In genomic region chr22:50541667-50542026, GRCh38 we compare ENCODE assay signal across 12 cellular contexts. TPM values are rescaled to one million over a fixed set of nuclear protein-coding genes. Genes with fewer than 3 reads are reported as not detected.
DNase-seq lines count a peak whose midpoint lies in the region; ATAC-seq and TF ChIP-seq lines count a peak whose summit lies in the region.
"Not testable (repeated sequence)": the region's sequence is repeated elsewhere in the genome, so short reads cannot be mapped to it uniquely, and the experiment has no call there.
"Had no signal": no experiment of that assay in that cellular context is flagged by ENCODE, and none has a peak within 500 bp of the region (broad histone marks: within the 10 kb centered on the region; RNA-seq: fewer than 3 reads in every experiment).

No MANE protein-coding gene starts in this region.

- H3K9me3 ChIP-seq in CD4-positive, alpha-beta T cell (ENCODE audit: control insufficient read depth, low read length); GM23248 (ENCODE audit: low read depth): not testable (repeated sequence)

- H3F3A ChIP-seq in GM23248 (ENCODE audit: insufficient read depth): peaks cover 42% of the 10 kb centered on the region

- H3K36me3 Mint-ChIP-seq in CD4-positive, alpha-beta T cell (ENCODE audit: low read depth); MCF 10A (ENCODE audit: insufficient read depth, unreplicated experiment); naive B cell: not testable (repeated sequence)

- H3K9me2 ChIP-seq in GM23248 (ENCODE audit: insufficient read depth): not testable (repeated sequence)

- not testable (repeated sequence) for H3K4me3 ChIP-seq in GM23248

- H3K9ac ChIP-seq in GM23248: peak overlapping the region; percentile 72

- not testable (repeated sequence) for H2AFZ ChIP-seq in GM23248

- H3K4me1 ChIP-seq in GM23248 (ENCODE audit: insufficient read depth) (peaks cover 42% of the 10 kb centered on the region), foreskin keratinocyte (peaks cover 28% of the 10 kb centered on the region)

- BruUV-seq in MCF 10A (replicated peaks; lab: Mats Ljungman, UMichigan): not testable (repeated sequence)

- not testable (repeated sequence) for H3K36me3 ChIP-seq in GM23248 (ENCODE audit: low read depth)

- intact Hi-C loops in CD4-positive, alpha-beta T cell (cut with DNase I, micrococcal nuclease): not testable (repeated sequence)
- intact Hi-C loops in MCF 10A (cut with micrococcal nuclease): loop anchor here (1.0 kb wide), 1 partner anchor 9 kb away; no protein-coding TSS in a partner anchor

- not testable (repeated sequence) for TF ChIP-seq CTCF in CD4-positive, alpha-beta T cell (IDR thresholded peaks at IDR 0.05); MCF 10A (IDR thresholded peaks at IDR 0.05; ENCODE audit: unreplicated experiment); foreskin keratinocyte (conservative IDR thresholded peaks at IDR 0.05)

- not testable (repeated sequence) for H3K27ac ChIP-seq in CD4-positive, alpha-beta T cell (ENCODE audit: low read depth, low read length)
- H3K27ac ChIP-seq in GM23248 (peak overlapping the region; percentile 99), foreskin keratinocyte (peak overlapping the region; percentile 100)

- not testable (repeated sequence) for H3K4me3 Mint-ChIP-seq in CD4-positive, alpha-beta T cell
- H3K4me3 Mint-ChIP-seq in MCF 10A (ENCODE audit: unreplicated experiment) (peak overlapping the region; percentile 31), naive B cell (peak overlapping the region in 3 of 8 donors; percentile 30 to 53 (median 49))

- POLR2A ChIA-PET in CD4-positive, alpha-beta T cell (lab: Charles Lee): interaction anchor here (1.0 to 10.0 kb wide), 5 partner anchors 10 to 86 kb away, joined by 3 to 258 read pairs (median 5); partner anchors contain the start of genes ARSA, LMF2, NCAPH2 and SCO2
- POLR2A ChIA-PET in MCF 10A (lab: Yijun Ruan, JAX): interaction anchor here (0.6 to 9.2 kb wide), 9 partner anchors 10 to 80 kb away, joined by 3 to 170 read pairs (median 33); partner anchors contain the start of genes CHKB, LMF2, NCAPH2 and SCO2

- in situ Hi-C loops in GM23248 (cut with MboI): not testable (repeated sequence)

- ATAC-seq in CD4-positive, alpha-beta T cell (ENCODE audit: poor library complexity); naive B cell (ENCODE audit: low read depth in 2 of 2): not testable (repeated sequence)
- ATAC-seq in foreskin keratinocyte: peak; percentile 69

- H3K79me2 ChIP-seq in GM23248 (ENCODE audit: insufficient read depth): not testable (repeated sequence)

- H4K20me1 ChIP-seq in GM23248 (ENCODE audit: insufficient read depth): not testable (repeated sequence)

- CTCF ChIA-PET in CD4-positive, alpha-beta T cell (lab: Charles Lee): interaction anchor here (1.4 to 3.2 kb wide), 3 partner anchors 15 to 21 kb away, joined by 4 to 66 read pairs (median 8); partner anchors contain the start of genes SCO2 and SYCE3
- CTCF ChIA-PET in MCF 10A (lab: Yijun Ruan, JAX): interaction anchor here (1.3 to 1.5 kb wide), 4 partner anchors 10 to 21 kb away, joined by 3 to 10 read pairs (median 4); partner anchors contain the start of genes SCO2 and SYCE3

- H3K27ac Mint-ChIP-seq in CD4-positive, alpha-beta T cell: peak overlapping the region; percentile 99
- H3K27ac Mint-ChIP-seq in MCF 10A (ENCODE audit: low read depth, unreplicated experiment): peak overlapping the region; percentile 97
- H3K27ac Mint-ChIP-seq in naive B cell: peak overlapping the region in 5 of 6 donors; percentile 96 to 100 (median 99)

- WGBS in GM23248 (ENCODE audit: low coverage in 1 of 2, low lambda C conversion rate in 2 of 2, missing lambda C conversion rate in 2 of 2), 2 experiments: 3% methylated on average over 5 of the region's 5 CpGs

- H3K27me3 Mint-ChIP-seq in CD4-positive, alpha-beta T cell; MCF 10A (ENCODE audit: insufficient read depth, unreplicated experiment); naive B cell: not testable (repeated sequence)

- DNase-seq in CD4-positive, alpha-beta T cell; naive B cell: not testable (repeated sequence)
- DNase-seq in GM23248: peak; percentile 96
- DNase-seq in NOMO-1 treated with dmso at 0.1 percent for 144 hours (lab: John Stamatoyannopoulos, UW; ENCODE audit: unreplicated experiment): peak; percentile 58
- DNase-seq in activated CD4-positive, alpha-beta T cell treated with anti-CD3 and anti-CD28 coated beads for 48 hours: peak; percentile 63
- peak; percentile 96 for DNase-seq in MCF 10A (ENCODE audit: unreplicated experiment)
- peak; percentile 93 to 94 for DNase-seq in foreskin keratinocyte
- peak; percentile 90 for DNase-seq in stromal cell of bone marrow (ENCODE audit: low read depth)

- H3K4me2 ChIP-seq in GM23248 (ENCODE audit: unreplicated experiment): peak overlapping the region; percentile 1

- not testable (repeated sequence) for H3K27me3 ChIP-seq in CD4-positive, alpha-beta T cell (ENCODE audit: control insufficient read depth, insufficient read depth, low read length); GM23248 (replicated peaks; ENCODE audit: insufficient read depth); foreskin keratinocyte

- peaks cover 48% of the 10 kb centered on the region for H3K4me1 Mint-ChIP-seq in CD4-positive, alpha-beta T cell (ENCODE audit: low read depth)
- H3K4me1 Mint-ChIP-seq in MCF 10A (ENCODE audit: insufficient read depth, unreplicated experiment): peaks cover 41% of the 10 kb centered on the region
- peaks cover 21 to 58% (median 37%) of the 10 kb centered on the region in 3 donors for H3K4me1 Mint-ChIP-seq in naive B cell

- not testable (repeated sequence) for H3K9me3 Mint-ChIP-seq in CD4-positive, alpha-beta T cell; MCF 10A (ENCODE audit: unreplicated experiment); naive B cell

RNA-seq across cellular contexts. Expression of gene KLHDC7B, which starts 4.1 kb away (rescaled TPM):
- 1 to 10 TPM; 2.3 TPM for total RNA-seq in CD4-positive, alpha-beta T cell
- total RNA-seq in GM23248 (2014; rRNA removed; shearing (Covaris generic)): not detected in 2 replicates
- polyA plus RNA-seq in GM23248 (2016; fragmentation: Nextera tagmentation; extraction: Ambion mirVana): 0.06 TPM in 1 of 2 replicates, not detected in the other
- total RNA-seq in MCF 10A (2022): 0.98 and 4.1 TPM in 2 replicates
- not detected in 2 replicates for total RNA-seq in foreskin keratinocyte
- polyA plus RNA-seq in foreskin keratinocyte: 0.02 TPM in 1 of 2 replicates, not detected in the other
- 1 to 10 TPM; 1.5 to 5.8 (median 4.4) TPM for polyA plus RNA-seq in naive B cell (ENCODE audit: low read depth in 6 of 6)
- total RNA-seq: body of pancreas, glomerular endothelial cell had no signal

RNA-seq across cellular contexts. Expression of gene TYMP, which starts 11.8 kb away (rescaled TPM):
- total RNA-seq in CD4-positive, alpha-beta T cell: 10 to 100 TPM in 1 of 2 experiments, 1 to 10 TPM in 1; 9.9 to 10.0 TPM
- 33.2 and 42.4 TPM in 2 replicates for total RNA-seq in GM23248 (2014; rRNA removed; shearing (Covaris generic))
- polyA plus RNA-seq in GM23248 (2016; fragmentation: Nextera tagmentation; extraction: Ambion mirVana) (24.3 and 24.8 TPM in 2 replicates), foreskin keratinocyte (50.0 and 66.5 TPM in 2 replicates), naive B cell (ENCODE audit: low read depth in 6 of 6) (10 to 100 TPM; 10.5 to 41.3 (median 18.0) TPM)
- total RNA-seq in MCF 10A (2022) (41.0 and 54.4 TPM in 2 replicates), foreskin keratinocyte (46.6 and 56.6 TPM in 2 replicates)

RNA-seq across cellular contexts. Expression of gene SCO2, which starts 16.2 kb away (rescaled TPM):
- total RNA-seq in CD4-positive, alpha-beta T cell: 1 to 10 TPM in 1 of 2 experiments, under 1 TPM in 1; 0.61 to 5.6 TPM
- total RNA-seq in GM23248 (2014; rRNA removed; shearing (Covaris generic)): 8.4 and 17.5 TPM in 2 replicates
- polyA plus RNA-seq in GM23248 (2016; fragmentation: Nextera tagmentation; extraction: Ambion mirVana) (11.0 and 15.0 TPM in 2 replicates), foreskin keratinocyte (1.5 and 1.8 TPM in 2 replicates), naive B cell (ENCODE audit: low read depth in 6 of 6) (10 to 100 TPM in 3 of 6 donors, 1 to 10 TPM in 3; 2.0 to 13.9 (median 8.1) TPM)
- total RNA-seq in MCF 10A (2022) (2.4 and 5.4 TPM in 2 replicates), foreskin keratinocyte (1.3 and 1.9 TPM in 2 replicates)

RNA-seq across cellular contexts. Expression of gene SYCE3, which starts 21.1 kb away (rescaled TPM):
- not detected for total RNA-seq in CD4-positive, alpha-beta T cell
- total RNA-seq in GM23248 (2014; rRNA removed; shearing (Covaris generic)): not detected in 2 replicates
- polyA plus RNA-seq in GM23248 (2016; fragmentation: Nextera tagmentation; extraction: Ambion mirVana): 0.49 and 0.80 TPM in 2 replicates
- 0.82 and 1.2 TPM in 2 replicates for total RNA-seq in MCF 10A (2022)
- 0.41 TPM in 1 of 2 replicates, not detected in the other for total RNA-seq in foreskin keratinocyte
- polyA plus RNA-seq in foreskin keratinocyte: 0.34 and 0.46 TPM in 2 replicates
- polyA plus RNA-seq in naive B cell (ENCODE audit: low read depth in 6 of 6): not detected
- total RNA-seq: activated CD8-positive, alpha-beta memory T cell treated with anti-CD3 and anti-CD28 coated beads for 36 hours; body of pancreas; mesenteric fat pad had no signal

RNA-seq across cellular contexts. Expression of gene NCAPH2, which starts 33.6 kb away (rescaled TPM):
- 100 to 1,000 TPM; 184 to 185 TPM for total RNA-seq in CD4-positive, alpha-beta T cell
- 33.8 and 61.0 TPM in 2 replicates for total RNA-seq in GM23248 (2014; rRNA removed; shearing (Covaris generic))
- polyA plus RNA-seq in GM23248 (2016; fragmentation: Nextera tagmentation; extraction: Ambion mirVana): 27.7 and 28.6 TPM in 2 replicates
- 31.6 and 39.8 TPM in 2 replicates for total RNA-seq in MCF 10A (2022)
- total RNA-seq in foreskin keratinocyte: 66.6 and 68.4 TPM in 2 replicates
- 54.9 and 56.9 TPM in 2 replicates for polyA plus RNA-seq in foreskin keratinocyte
- 10 to 100 TPM; 33.9 to 43.3 (median 37.6) TPM for polyA plus RNA-seq in naive B cell (ENCODE audit: low read depth in 6 of 6)
